In the genomic region with DNA sequence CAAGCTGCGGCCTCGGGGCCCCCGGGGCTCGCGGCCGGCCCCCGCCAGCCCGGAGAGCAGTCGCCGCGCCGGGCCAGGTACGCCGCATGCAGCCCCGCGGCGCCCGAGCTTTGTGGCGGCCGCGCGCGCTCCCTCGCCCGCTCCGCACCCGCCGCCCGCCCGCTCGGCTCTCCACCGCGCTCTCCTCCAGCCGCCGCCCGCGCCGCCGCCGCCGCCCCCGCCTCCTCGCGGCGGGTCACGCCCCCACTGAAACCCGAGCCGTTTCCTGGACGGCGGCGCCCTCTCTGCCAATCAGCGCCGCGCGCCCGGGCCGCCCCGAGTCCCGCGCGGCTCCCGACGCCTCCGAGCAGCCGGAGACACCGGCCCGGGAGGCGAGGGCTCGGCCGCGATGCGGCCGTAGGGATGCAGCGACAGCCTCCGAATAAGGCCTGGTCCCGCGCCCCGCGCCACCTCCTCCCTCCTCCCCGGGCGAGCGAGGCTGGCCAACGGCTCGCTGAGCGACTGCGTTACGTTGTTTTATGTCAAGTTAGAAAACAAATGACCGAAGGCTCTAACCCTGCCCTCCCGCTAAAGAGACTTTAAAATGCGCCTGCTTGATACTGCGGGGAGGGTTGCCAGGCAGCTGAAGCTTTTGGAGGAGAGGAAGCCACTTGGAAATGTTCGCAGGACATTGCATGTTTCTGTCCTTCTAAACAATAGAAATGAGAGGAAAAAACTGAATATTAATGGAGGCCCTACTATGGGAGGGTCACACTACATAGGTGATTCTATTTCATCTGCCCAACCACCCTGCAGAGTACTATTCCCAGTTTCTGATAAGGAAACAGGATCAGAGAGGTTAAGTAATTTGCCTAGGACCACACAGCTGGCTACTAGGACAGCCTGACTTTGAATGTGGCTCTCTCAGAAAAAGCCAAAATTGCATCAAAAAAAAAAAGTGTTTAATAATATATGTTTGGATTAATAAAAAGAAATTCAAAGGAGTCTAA, we compare ENCODE assay signal across 9 cellular contexts. TPM values are rescaled to one million over a fixed set of nuclear protein-coding genes. Genes with fewer than 3 reads are reported as not detected.
A peak's percentile ranks its signal among the peaks of the same experiment; 100 is the strongest.
DNase-seq lines count a peak whose midpoint lies in the region; ATAC-seq, FAIRE-seq and TF ChIP-seq lines count a peak whose summit lies in the region.
"Had no signal": no experiment of that assay in that cellular context is flagged by ENCODE, and none has a peak within 500 bp of the region (broad histone marks: within the 10 kb centered on the region; RNA-seq: fewer than 3 reads in every experiment).

FGFR2 (minus strand) TSS at position 184 of the 989 bp plus-strand sequence. CDS start 4,627 bp downstream, outside the sequence.

- intact Hi-C loops in HepG2 (cut with micrococcal nuclease; ENCODE audit: unreplicated experiment), result loop anchor here (5.0 kb wide), 1 partner anchor 536 kb away; no protein-coding TSS in a partner anchor

- H3K27ac Mint-ChIP-seq in stimulated activated naive B cell treated with anti-CD40 and anti-IgM and Interleukin-4, amounts not matched to agents 10 μg/mL and 1 μg/mL and 100 μg/mL, for 72 hours, result no peak within 1 kb of the TSS
- H3K27ac Mint-ChIP-seq: IgD-negative memory B cell had no signal

- peaks cover 0 to 3% of the 10 kb centered on the region in 2 donors for H3K36me3 Mint-ChIP-seq in stimulated activated naive B cell treated with anti-CD40 and anti-IgM and Interleukin-4, amounts not matched to agents 10 μg/mL and 1 μg/mL and 100 μg/mL, for 72 hours
- H3K36me3 Mint-ChIP-seq: IgD-negative memory B cell had no signal

- H4K20me1 ChIP-seq in BLaER1 (peaks cover 44% of the 10 kb centered on the region), HepG2 (ENCODE audit: insufficient read depth, low read length) (no peaks in the 10 kb centered on the region)

- no TSS peak for BruUV-seq in HepG2 (replicated peaks; lab: Mats Ljungman, UMichigan)

- H3K4me1 Mint-ChIP-seq in stimulated activated naive B cell treated with anti-CD40 and anti-IgM and Interleukin-4, amounts not matched to agents 10 μg/mL and 1 μg/mL and 100 μg/mL, for 72 hours, result peaks cover 6 to 11% of the 10 kb centered on the region in 2 donors

- in situ Hi-C loops in HepG2 (cut with HindIII; ENCODE audit: extremely low pct_ligation_motif_present, low pct_unique_long_range_greater_than_20kb), result no loop called here

- H3K36me3 ChIP-seq in BLaER1 (no peaks in the 10 kb centered on the region), HepG2 (replicated peaks in 1 of 2; ENCODE audit: control insufficient read depth in 1 of 2, insufficient read depth in 2 of 2, low read length in 2 of 2) (no peaks in the 10 kb centered on the region)

- H3K9ac ChIP-seq in BLaER1, result peak within 1 kb of the TSS; percentile 47; the same call in 1 of the 2 replicates
- H3K9ac ChIP-seq in HepG2 (ENCODE audit: insufficient read depth, low read depth, low read length), result 0 out of 2 replicates have a peak within 1 kb of the TSS, but pooled peaks have one; percentile 25

- H3K79me2 ChIP-seq in HepG2 (ENCODE audit: insufficient read depth, low read length), result no peaks in the 10 kb centered on the region

- H3K27ac ChIP-seq in BLaER1, result no peak within 1 kb of the TSS
- H3K27ac ChIP-seq in HepG2 (ENCODE audit: extremely low read length, insufficient read depth, low read length), result no peak within 1 kb of the TSS

- H3K27me3 ChIP-seq in BLaER1 (peaks cover 84% of the 10 kb centered on the region), HepG2 (ENCODE audit: control insufficient read depth in 1 of 2, insufficient read depth in 2 of 2, low read length in 2 of 2) (peaks cover 5 to 45% of the 10 kb centered on the region in 2 experiments; a peak in 4 of 5 replicates)

- H3K27me3 Mint-ChIP-seq in stimulated activated naive B cell treated with anti-CD40 and anti-IgM and Interleukin-4, amounts not matched to agents 10 μg/mL and 1 μg/mL and 100 μg/mL, for 72 hours, result peaks cover 31 to 50% of the 10 kb centered on the region in 2 donors

- POLR2A ChIA-PET in HepG2 (lab: Yijun Ruan, JAX), result no interaction called here

- H3K4me1 ChIP-seq in BLaER1 (peaks cover 44% of the 10 kb centered on the region), HepG2 (ENCODE audit: insufficient read depth, low read length) (peaks cover 27% of the 10 kb centered on the region)

- peak within 1 kb of the TSS; percentile 30 to 37 for H3K4me3 Mint-ChIP-seq in stimulated activated naive B cell treated with anti-CD40 and anti-IgM and Interleukin-4, amounts not matched to agents 10 μg/mL and 1 μg/mL and 100 μg/mL, for 72 hours

- no peaks in the 10 kb centered on the region for H3K9me3 ChIP-seq in BLaER1
- no peaks in the 10 kb centered on the region for H3K9me3 ChIP-seq in HepG2 (ENCODE audit: low read length)

- no peak for FAIRE-seq in HepG2 (lab: Jason Lieb, UNC)

- TF ChIP-seq CTCF in HepG2 (CRISPR knock-in tag; IDR thresholded peaks at IDR 0.05), result peak; percentile 0; the same call in 1 of the 2 replicates

- peak; percentile 63 for ATAC-seq in GM19025 (IDR thresholded peaks at IDR 0.05; ENCODE audit: low read depth, unreplicated experiment)
- peak; percentile 70 for ATAC-seq in HG03457 (IDR thresholded peaks at IDR 0.05; ENCODE audit: unreplicated experiment)
- peak; percentile 93 for ATAC-seq in HepG2
- ATAC-seq in stimulated activated naive B cell treated with anti-CD40 and anti-IgM and Interleukin-4, amounts not matched to agents 10 μg/mL and 1 μg/mL and 100 μg/mL, for 72 hours (replicated peaks), result peak; percentile 20 to 21

- H3K4me3 ChIP-seq in BLaER1, result peak within 1 kb of the TSS; percentile 73
- peak within 1 kb of the TSS; percentile 54 to 71 (median 55) for H3K4me3 ChIP-seq in HepG2 (replicated peaks in 1 of 3; ENCODE audit: insufficient read depth in 1 of 3, low read depth in 2 of 3, low read length in 3 of 3)

- TF ChIP-seq EP300 in HepG2 (IDR thresholded peaks at IDR 0.05; ENCODE audit: low read depth in 2 of 2, low read length in 2 of 2) (no peak), HepG2 (CRISPR knock-in tag; IDR thresholded peaks at IDR 0.05; ENCODE audit: borderline replicate concordance) (no peak)

- TF ChIP-seq POLR2A in HepG2 (IDR thresholded peaks at IDR 0.05; ENCODE audit: insufficient read depth in 1 of 2, low read depth in 2 of 2, low read length in 2 of 2), result no peak

- no peak within 1 kb of the TSS for H2AFZ ChIP-seq in HepG2 (ENCODE audit: low read length)

- DNase-seq in RPMI7951 (ENCODE audit: low read depth), result peak; percentile 69
- DNase-seq in ecto neural progenitor cell (ENCODE audit: low spot score), result peak; percentile 96
- peak; percentile 46 for DNase-seq in HepG2 (ENCODE audit: low spot score)
- DNase-seq in stimulated activated naive B cell treated with anti-CD40 and anti-IgM and Interleukin-4, amounts not matched to agents 10 μg/mL and 1 μg/mL and 100 μg/mL, for 72 hours, result no peak
- DNase-seq in NAMALWA (ENCODE audit: low spot score), result no peak

- H3K4me2 ChIP-seq in BLaER1, result peak within 1 kb of the TSS; percentile 99
- peak within 1 kb of the TSS; percentile 89 for H3K4me2 ChIP-seq in HepG2 (ENCODE audit: low read depth, low read length)

- no peak for TF ChIP-seq RAD21 in HepG2 (CRISPR knock-in tag; IDR thresholded peaks at IDR 0.05)

- 2% methylated on average over 12 of the region's 92 CpGs for WGBS in HepG2 (ENCODE audit: low lambda C conversion rate)

- CTCF ChIA-PET in HepG2 (lab: Yijun Ruan, JAX; ENCODE audit: low intra/inter-chr PET ratio, low total read pairs), result no interaction called here

- no peaks in the 10 kb centered on the region for H3K9me3 Mint-ChIP-seq in stimulated activated naive B cell treated with anti-CD40 and anti-IgM and Interleukin-4, amounts not matched to agents 10 μg/mL and 1 μg/mL and 100 μg/mL, for 72 hours
- H3K9me3 Mint-ChIP-seq: IgD-negative memory B cell had no signal

TF ChIP-seq in HepG2, 621 proteins besides CTCF, POLR2A, EP300 and RAD21 (continues in another document):
- TF ChIP-seq, protein P1, sequence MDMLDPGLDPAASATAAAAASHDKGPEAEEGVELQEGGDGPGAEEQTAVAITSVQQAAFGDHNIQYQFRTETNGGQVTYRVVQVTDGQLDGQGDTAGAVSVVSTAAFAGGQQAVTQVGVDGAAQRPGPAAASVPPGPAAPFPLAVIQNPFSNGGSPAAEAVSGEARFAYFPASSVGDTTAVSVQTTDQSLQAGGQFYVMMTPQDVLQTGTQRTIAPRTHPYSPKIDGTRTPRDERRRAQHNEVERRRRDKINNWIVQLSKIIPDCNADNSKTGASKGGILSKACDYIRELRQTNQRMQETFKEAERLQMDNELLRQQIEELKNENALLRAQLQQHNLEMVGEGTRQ (IDR thresholded peaks at IDR 0.05; ENCODE audit: low read depth, low read length), result no peak
- TF ChIP-seq, protein P1 (CRISPR knock-in tag; IDR thresholded peaks at IDR 0.05; ENCODE audit: borderline replicate concordance), result no peak

RNA-seq across cellular contexts. Expression of gene FGFR2, which starts in this region (rescaled TPM):
- total RNA-seq in RPMI7951 (2014; rRNA removed; shearing (Covaris generic)), result 0.39 and 0.60 TPM in 2 replicates
- total RNA-seq in HepG2 (2016; rRNA removed; fragmentation: Illumina TruSeq; extraction: Trizol), result 1.4 and 2.6 TPM in 2 replicates
- 1.8 and 2.8 TPM in 2 replicates for total RNA-seq in HepG2 (2016; cell fraction: cytosol; rRNA removed; fragmentation: Illumina TruSeq; extraction: Trizol; ENCODE audit: low read depth)
- 1.8 and 2.2 TPM in 2 replicates for total RNA-seq in HepG2 (2016; cell fraction: insoluble cytoplasmic fraction; rRNA removed; fragmentation: Illumina TruSeq; extraction: Trizol)
- total RNA-seq in HepG2 (2016; cell fraction: membrane; rRNA removed; fragmentation: Illumina TruSeq; extraction: Trizol), result 1.2 and 1.7 TPM in 2 replicates
- total RNA-seq in HepG2 (2016; cell fraction: nucleus; rRNA removed; fragmentation: Illumina TruSeq; extraction: Trizol), result 3.3 and 4.2 TPM in 2 replicates
- 1.2 and 1.6 TPM in 2 replicates for polyA plus RNA-seq in HepG2 (2011; rRNA removed)
- 0.82 and 1.0 TPM in 2 replicates for polyA plus RNA-seq in HepG2 (2011; cell fraction: cytosol; rRNA removed)
- 2.9 and 4.4 TPM in 2 replicates for polyA plus RNA-seq in HepG2 (2011; cell fraction: nucleus; rRNA removed)
- polyA plus RNA-seq in HepG2 (2012), result 0.41 and 1.3 TPM in 2 replicates
- 0.15 and 0.22 TPM in 2 replicates for polyA plus RNA-seq in HepG2 (2016; cell fraction: cytosol; fragmentation: Illumina TruSeq; extraction: Trizol; ENCODE audit: low read depth)
- 1.6 and 1.9 TPM in 2 replicates for polyA plus RNA-seq in HepG2 (2016; cell fraction: insoluble cytoplasmic fraction; fragmentation: Illumina TruSeq; extraction: Trizol; ENCODE audit: low read depth)
- 0.44 and 0.58 TPM in 2 replicates for polyA plus RNA-seq in HepG2 (2016; cell fraction: membrane; fragmentation: Illumina TruSeq; extraction: Trizol; ENCODE audit: low read depth)
- polyA plus RNA-seq in HepG2 (2016; cell fraction: nucleus; fragmentation: Illumina TruSeq; extraction: Trizol; ENCODE audit: insufficient read depth, low read depth), result 9.1 and 11.3 TPM in 2 replicates
- 0.12 and 1.0 TPM in 2 replicates for polyA minus RNA-seq in HepG2 (2011; rRNA and poly(A)+ RNA removed; ENCODE audit: low replicate concordance)
- 0.70 and 0.89 TPM in 2 replicates for polyA minus RNA-seq in HepG2 (2011; cell fraction: cytosol; rRNA and poly(A)+ RNA removed)
- 1.7 and 2.3 TPM in 2 replicates for polyA minus RNA-seq in HepG2 (2011; cell fraction: nucleus; rRNA and poly(A)+ RNA removed)
- polyA plus RNA-seq: IgD-negative memory B cell had no signal

Comparison
In these comparisons a context has a peak if more than half of its experiments do, and no peak if none do; other contexts are left out.
1. Peak in DNase-seq in RPMI7951; RNA of the gene not detected or under 1 TPM.
2. ATAC-seq: peak in every context shown above with its lines; median percentile 93 in HepG2; 70 in HG03457; 63 in GM19025; 20 in stimulated activated naive B cell treated with anti-CD40 and anti-IgM and Interleukin-4, amounts not matched to agents 10 μg/mL and 1 μg/mL and 100 μg/mL, for 72 hours.
3. DNase-seq: peak in ecto neural progenitor cell (single experiment) and HepG2 (single experiment); none in stimulated activated naive B cell treated with anti-CD40 and anti-IgM and Interleukin-4, amounts not matched to agents 10 μg/mL and 1 μg/mL and 100 μg/mL, for 72 hours (single experiment) and NAMALWA (single experiment).